3 cellular contexts compared by ENCODE assay signal in the genomic region with DNA sequence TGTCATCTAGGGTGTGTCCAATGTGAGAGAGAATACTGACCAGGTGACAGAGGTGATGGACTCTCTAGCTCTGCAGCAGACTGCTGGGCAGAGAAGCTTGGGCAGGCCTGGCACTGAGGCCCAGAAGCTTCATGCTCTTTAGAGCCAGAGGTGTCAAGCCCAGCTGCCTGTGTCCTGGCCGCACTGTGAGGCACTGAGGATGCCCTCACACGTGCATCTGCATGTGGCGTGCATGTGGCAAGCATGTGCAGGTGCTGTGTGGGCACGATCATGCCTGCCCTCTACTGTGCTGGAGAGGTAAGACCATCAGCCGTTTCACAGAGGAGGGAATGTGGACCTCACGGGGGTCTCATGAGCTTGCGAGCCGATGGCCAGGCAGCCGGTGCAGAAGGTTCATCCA.
TF ChIP-seq lines count a peak whose summit lies in the region.

No MANE protein-coding gene starts in this region.

TF ChIP-seq in HCT116, 20 proteins besides CTCF, POLR2A, EP300 and RAD21:
- no peak for TF ChIP-seq ELF1 (IDR thresholded peaks at IDR 0.05; ENCODE audit: borderline replicate concordance, low read depth)
- TF ChIP-seq, protein P1, sequence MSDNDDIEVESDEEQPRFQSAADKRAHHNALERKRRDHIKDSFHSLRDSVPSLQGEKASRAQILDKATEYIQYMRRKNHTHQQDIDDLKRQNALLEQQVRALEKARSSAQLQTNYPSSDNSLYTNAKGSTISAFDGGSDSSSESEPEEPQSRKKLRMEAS (IDR thresholded peaks at IDR 0.05): peak; percentile 40; the same call in 1 of the 2 replicates

TF ChIP-seq in K562, 482 proteins besides CTCF, POLR2A, EP300 and RAD21 (continues in another document):
- TF ChIP-seq ZNF143 (CRISPR knock-in tag; IDR thresholded peaks at IDR 0.05): no peak
- no peak for TF ChIP-seq HIVEP1 (CRISPR knock-in tag; IDR thresholded peaks at IDR 0.05)
- 0 out of 2 replicates have a peak, but pooled peaks have one; percentile 29 for TF ChIP-seq E2F3 (CRISPR knock-in tag; IDR thresholded peaks at IDR 0.05)
- TF ChIP-seq CBFB (CRISPR knock-in tag; IDR thresholded peaks at IDR 0.05): no peak
- no peak for TF ChIP-seq ERF (CRISPR knock-in tag; IDR thresholded peaks at IDR 0.05)
- TF ChIP-seq, protein P2, sequence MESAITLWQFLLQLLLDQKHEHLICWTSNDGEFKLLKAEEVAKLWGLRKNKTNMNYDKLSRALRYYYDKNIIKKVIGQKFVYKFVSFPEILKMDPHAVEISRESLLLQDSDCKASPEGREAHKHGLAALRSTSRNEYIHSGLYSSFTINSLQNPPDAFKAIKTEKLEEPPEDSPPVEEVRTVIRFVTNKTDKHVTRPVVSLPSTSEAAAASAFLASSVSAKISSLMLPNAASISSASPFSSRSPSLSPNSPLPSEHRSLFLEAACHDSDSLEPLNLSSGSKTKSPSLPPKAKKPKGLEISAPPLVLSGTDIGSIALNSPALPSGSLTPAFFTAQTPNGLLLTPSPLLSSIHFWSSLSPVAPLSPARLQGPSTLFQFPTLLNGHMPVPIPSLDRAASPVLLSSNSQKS (CRISPR knock-in tag; IDR thresholded peaks at IDR 0.05): no peak
- TF ChIP-seq, protein P3, sequence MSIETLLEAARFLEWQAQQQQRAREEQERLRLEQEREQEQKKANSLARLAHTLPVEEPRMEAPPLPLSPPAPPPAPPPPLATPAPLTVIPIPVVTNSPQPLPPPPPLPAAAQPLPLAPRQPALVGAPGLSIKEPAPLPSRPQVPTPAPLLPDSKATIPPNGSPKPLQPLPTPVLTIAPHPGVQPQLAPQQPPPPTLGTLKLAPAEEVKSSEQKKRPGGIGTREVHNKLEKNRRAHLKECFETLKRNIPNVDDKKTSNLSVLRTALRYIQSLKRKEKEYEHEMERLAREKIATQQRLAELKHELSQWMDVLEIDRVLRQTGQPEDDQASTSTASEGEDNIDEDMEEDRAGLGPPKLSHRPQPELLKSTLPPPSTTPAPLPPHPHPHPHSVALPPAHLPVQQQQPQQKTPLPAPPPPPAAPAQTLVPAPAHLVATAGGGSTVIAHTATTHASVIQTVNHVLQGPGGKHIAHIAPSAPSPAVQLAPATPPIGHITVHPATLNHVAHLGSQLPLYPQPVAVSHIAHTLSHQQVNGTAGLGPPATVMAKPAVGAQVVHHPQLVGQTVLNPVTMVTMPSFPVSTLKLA (conservative IDR thresholded peaks at IDR 0.05): no peak
- no peak for TF ChIP-seq ZNF134 (CRISPR knock-in tag; conservative IDR thresholded peaks at IDR 0.05)
- no peak for TF ChIP-seq SIX5 (IDR thresholded peaks at IDR 0.05; ENCODE audit: borderline replicate concordance in 1 of 2, insufficient read depth in 1 of 2, low read depth in 1 of 2, low read length in 2 of 2)
- TF ChIP-seq PRDM10 (IDR thresholded peaks at IDR 0.05; ENCODE audit: partially characterized antibody): no peak
- no peak for TF ChIP-seq ZBTB17 (CRISPR knock-in tag; IDR thresholded peaks at IDR 0.05)
- TF ChIP-seq, protein P4, sequence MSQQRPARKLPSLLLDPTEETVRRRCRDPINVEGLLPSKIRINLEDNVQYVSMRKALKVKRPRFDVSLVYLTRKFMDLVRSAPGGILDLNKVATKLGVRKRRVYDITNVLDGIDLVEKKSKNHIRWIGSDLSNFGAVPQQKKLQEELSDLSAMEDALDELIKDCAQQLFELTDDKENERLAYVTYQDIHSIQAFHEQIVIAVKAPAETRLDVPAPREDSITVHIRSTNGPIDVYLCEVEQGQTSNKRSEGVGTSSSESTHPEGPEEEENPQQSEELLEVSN (IDR thresholded peaks at IDR 0.05; ENCODE audit: borderline replicate concordance in 1 of 2, extremely low read depth in 1 of 2, insufficient read depth in 1 of 2, insufficient read length in 1 of 2, low read depth in 1 of 2, low read length in 1 of 2, poor library complexity in 1 of 2, severe bottlenecking in 1 of 2): peak; percentile 34 to 47
- no peak for TF ChIP-seq CCNT2 (IDR thresholded peaks at IDR 0.05; ENCODE audit: borderline replicate concordance, extremely low read depth, insufficient read length, low read depth, low read length)
- no peak for TF ChIP-seq STAT5B (CRISPR knock-in tag; IDR thresholded peaks at IDR 0.05)
- TF ChIP-seq FOSL1 (tag; conservative IDR thresholded peaks at IDR 0.05): no peak
- TF ChIP-seq ETS2 (tag; IDR thresholded peaks at IDR 0.05; ENCODE audit: borderline replicate concordance, poor library complexity, severe bottlenecking): no peak
- no peak for TF ChIP-seq ZFPM2 (CRISPR knock-in tag; IDR thresholded peaks at IDR 0.05)
- TF ChIP-seq BRD9 (IDR thresholded peaks at IDR 0.05; ENCODE audit: low read depth, partially characterized antibody): no peak
- peak; percentile 52 for TF ChIP-seq RBFOX2 (IDR thresholded peaks at IDR 0.05; ENCODE audit: low read depth, low read length)
- peak in 1 of 3 experiments; percentile 7 for TF ChIP-seq YY1 (IDR thresholded peaks at IDR 0.05; ENCODE audit: borderline replicate concordance in 1 of 3, control insufficient read depth in 1 of 3, extremely low read depth in 1 of 3, insufficient read depth in 3 of 3, insufficient read length in 1 of 3, insufficient replicate concordance in 2 of 3, low read depth in 1 of 3, low read length in 2 of 3)
- TF ChIP-seq ZNF253 (CRISPR knock-in tag; conservative IDR thresholded peaks at IDR 0.05): no peak
- no peak for TF ChIP-seq ZNF12 (CRISPR knock-in tag; IDR thresholded peaks at IDR 0.05)
- TF ChIP-seq SMARCA5 (IDR thresholded peaks at IDR 0.05): no peak
- peak in 1 of 2 experiments; percentile 30; a peak in 1 of 3 replicates for TF ChIP-seq CBX3 (IDR thresholded peaks at IDR 0.05; ENCODE audit: borderline replicate concordance in 1 of 2, low read length in 2 of 2)

TF ChIP-seq in liver, 16 proteins besides CTCF, POLR2A, EP300 and RAD21:
- TF ChIP-seq SP1 (IDR thresholded peaks at IDR 0.05): no peak
- TF ChIP-seq, protein P1 (IDR thresholded peaks at IDR 0.05): peak; percentile 34
